In the genomic region with DNA sequence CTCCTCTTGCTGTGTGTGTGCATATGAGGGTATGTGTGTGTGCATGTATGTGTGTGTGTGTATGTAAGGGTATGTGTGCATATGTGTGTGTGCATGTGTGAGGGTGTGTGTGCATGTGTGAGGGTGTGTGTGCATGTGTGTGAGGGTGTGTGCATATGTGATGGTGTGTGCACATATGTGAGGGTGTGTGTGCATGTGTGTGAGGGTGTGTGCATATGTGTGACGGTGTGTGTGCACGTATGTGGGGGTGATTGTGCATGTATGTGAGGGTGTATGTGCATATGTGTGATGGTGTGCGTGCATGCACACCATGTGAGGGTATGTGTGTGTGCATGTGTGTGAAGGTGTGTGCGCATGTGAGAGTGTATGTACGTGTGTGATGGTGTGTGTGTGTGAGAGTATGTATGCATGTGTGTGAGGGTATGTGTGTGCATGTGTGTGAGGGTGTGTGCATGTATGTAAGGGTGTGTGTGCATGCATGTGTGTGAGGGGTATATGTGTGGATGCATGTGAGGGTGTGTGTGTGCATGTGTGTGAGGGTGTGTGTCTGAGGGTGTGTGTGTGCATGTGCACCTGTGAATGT, we compare ENCODE assay signal across 38 cellular contexts. TPM values are rescaled to one million over a fixed set of nuclear protein-coding genes. Genes with fewer than 3 reads are reported as not detected.
"Had no signal": no experiment of that assay in that cellular context is flagged by ENCODE, and none has a peak within 500 bp of the region (broad histone marks: within the 10 kb centered on the region; RNA-seq: fewer than 3 reads in every experiment).

No MANE protein-coding gene starts in this region.

- ATAC-seq: activated CD4-positive, CD25-positive, alpha-beta regulatory T cell treated with anti-CD3 and anti-CD28 coated beads, Interleukin-2, amount 50 U/mL, for 24 hours; body of pancreas; gastrocnemius medialis; mucosa of descending colon; natural killer cell treated with Interleukin-12 subunit alpha and Interleukin-12 subunit beta and Interleukin-15 and Interleukin-18, amount 100 ng/mL, for 72 hours; pancreas; psoas muscle; T-helper 17 cell had no signal

- H3K27me3 Mint-ChIP-seq: T-helper 17 cell had no signal

- H3K9me3 ChIP-seq: adrenal gland, body of pancreas, colonic mucosa, gastrocnemius medialis, mucosa of descending colon, pancreas, testis, transverse colon had no signal

- H3K36me3 Mint-ChIP-seq: activated naive CD8-positive, alpha-beta T cell treated with anti-CD3 and anti-CD28 coated beads for 36 hours had no signal

- H3K4me3 ChIP-seq: adrenal gland, body of pancreas, cardiac muscle cell, colonic mucosa, gastrocnemius medialis, hepatocyte, left ventricle myocardium inferior, lung, mucosa of descending colon, pancreas, psoas muscle, smooth muscle cell, testis, transverse colon had no signal

- H3K36me3 ChIP-seq: adrenal gland, cardiac muscle cell, colonic mucosa, gastrocnemius medialis, left ventricle myocardium inferior, pancreas, transverse colon, WERI-Rb-1 had no signal

- H3K79me2 ChIP-seq: hepatocyte had no signal

- H3K4me2 ChIP-seq: hepatocyte, smooth muscle cell had no signal

- H2AFZ ChIP-seq: hepatocyte had no signal

- H3K27ac Mint-ChIP-seq: activated naive CD4-positive, alpha-beta T cell treated with anti-CD3 and anti-CD28 coated beads for 36 hours; activated naive CD8-positive, alpha-beta T cell treated with anti-CD3 and anti-CD28 coated beads for 36 hours; activated T-helper 1 cell treated with anti-CD3 and anti-CD28 coated beads, Interleukin-12 subunit alpha, Interleukin-12 subunit beta, Interleukin-2, Interleukin-4 antibody, amounts not matched to agents 30 ng/mL and 10 ng/mL and 1 ng/mL, durations not matched to agents 14 hours and 24 hours and 36 hours; T-helper 17 cell had no signal

- DNase-seq: activated CD4-positive, alpha-beta T cell treated with anti-CD3 and anti-CD28 coated beads for 48 hours; activated CD4-positive, alpha-beta T cell treated with anti-CD3 and anti-CD28 coated beads, Interleukin-2, amount 50 U/mL, for 48 hours; activated CD8-positive, alpha-beta memory T cell treated with anti-CD3 and anti-CD28 coated beads for 24 hours; activated effector memory CD4-positive, alpha-beta T cell treated with anti-CD3 and anti-CD28 coated beads, Interleukin-2, amount 50 U/mL, for 16 hours; activated naive CD4-positive, alpha-beta T cell treated with anti-CD3 and anti-CD28 coated beads for 36 hours; activated naive CD8-positive, alpha-beta T cell treated with anti-CD3 and anti-CD28 coated beads for 36 hours; activated T-cell treated with anti-CD3 and anti-CD28 coated beads, Interleukin-2, amount 50 U/mL, for 1 hour; adrenal gland; aorta; body of pancreas; cerebellar nuclear complex; colonic mucosa; effector CD8-positive, alpha-beta T cell; gastrocnemius medialis; islet precursor cell; left ventricle myocardium inferior; mucosa of descending colon; pancreas; psoas muscle; stimulated activated CD4-positive, alpha-beta T cell treated with anti-CD3 and anti-CD28 coated beads, Interleukin-2, amount 100 ng/mL, for 24 hours; stimulated activated naive CD4-positive, alpha-beta T cell; T-helper 17 cell; T1000; testis; transverse colon; WERI-Rb-1 had no signal

- H3K4me1 Mint-ChIP-seq: activated naive CD8-positive, alpha-beta T cell treated with anti-CD3 and anti-CD28 coated beads for 36 hours; T-helper 17 cell had no signal

- H3K27me3 ChIP-seq: adrenal gland, body of pancreas, cardiac muscle cell, colonic mucosa, gastrocnemius medialis, hepatocyte, pancreas, testis, transverse colon had no signal

- FAIRE-seq: endometrium, pancreas had no signal

- H3K4me1 ChIP-seq: adrenal gland, body of pancreas, colonic mucosa, gastrocnemius medialis, left ventricle myocardium inferior, pancreas, psoas muscle, testis, transverse colon had no signal

- H3K27ac ChIP-seq: adrenal gland, body of pancreas, cardiac muscle cell, colonic mucosa, gastrocnemius medialis, hepatocyte, left ventricle myocardium inferior, pancreas, psoas muscle, testis, transverse colon, WERI-Rb-1 had no signal

- H3K4me3 Mint-ChIP-seq: activated naive CD4-positive, alpha-beta T cell treated with anti-CD3 and anti-CD28 coated beads for 36 hours; activated naive CD8-positive, alpha-beta T cell treated with anti-CD3 and anti-CD28 coated beads for 36 hours; activated T-helper 1 cell treated with anti-CD3 and anti-CD28 coated beads, Interleukin-12 subunit alpha, Interleukin-12 subunit beta, Interleukin-2, Interleukin-4 antibody, amounts not matched to agents 30 ng/mL and 10 ng/mL and 1 ng/mL, durations not matched to agents 14 hours and 24 hours and 36 hours; natural killer cell treated with Interleukin-12 subunit alpha and Interleukin-12 subunit beta and Interleukin-15 and Interleukin-18, amount 100 ng/mL, for 72 hours; T-helper 17 cell had no signal

RNA-seq across cellular contexts. Expression of a gene that starts 15.4 kb away (rescaled TPM):
- total RNA-seq: activated naive CD4-positive, alpha-beta T cell treated with anti-CD3 and anti-CD28 coated beads for 36 hours; activated naive CD8-positive, alpha-beta T cell treated with anti-CD3 and anti-CD28 coated beads for 36 hours; activated T-helper 1 cell treated with anti-CD3 and anti-CD28 coated beads, Interleukin-12 subunit alpha, Interleukin-12 subunit beta, Interleukin-2, Interleukin-4 antibody, amounts not matched to agents 30 ng/mL and 10 ng/mL and 1 ng/mL, durations not matched to agents 14 hours and 24 hours and 36 hours; adrenal gland; aorta; body of pancreas; cardiac muscle cell; dermis microvascular lymphatic vessel endothelial cell; epithelial cell of proximal tubule; gastrocnemius medialis; left ventricle myocardium inferior; lung; mesenteric fat pad; myocyte; natural killer cell treated with Interleukin-12 subunit alpha and Interleukin-12 subunit beta and Interleukin-15 and Interleukin-18, amount 100 ng/mL, for 72 hours; pancreas; psoas muscle; smooth muscle cell; T-helper 17 cell had no signal
- polyA plus RNA-seq: adrenal gland, aorta, cardiac muscle cell, pancreas, psoas muscle, smooth muscle cell had no signal
